9 cellular contexts compared by ENCODE assay signal in genomic region chr9:33289936-33290246, GRCh38. TPM values are rescaled to one million over a fixed set of nuclear protein-coding genes. Genes with fewer than 3 reads are reported as not detected.
DNase-seq lines count a peak whose midpoint lies in the region; ATAC-seq and TF ChIP-seq lines count a peak whose summit lies in the region.
"Had no signal": no experiment of that assay in that cellular context is flagged by ENCODE, and none has a peak within 500 bp of the region (broad histone marks: within the 10 kb centered on the region; RNA-seq: fewer than 3 reads in every experiment).

No MANE protein-coding gene starts in this region.

- H3K4me2 ChIP-seq in OCI-LY1 (ENCODE audit: low read length) (peak overlapping the region; percentile 62), osteoblast (ENCODE audit: insufficient read depth, low read length) (peak overlapping the region; percentile 99)

- H3K36me3 ChIP-seq in OCI-LY1 (ENCODE audit: insufficient read depth, low read length) (peaks cover 32% of the 10 kb centered on the region), osteoblast (ENCODE audit: insufficient read depth, low read length) (peaks cover 31% of the 10 kb centered on the region)

- H3K27me3 ChIP-seq in OCI-LY1 (ENCODE audit: insufficient read depth, low read length) (no peaks in the 10 kb centered on the region), osteoblast (ENCODE audit: insufficient read depth, low read length) (no peaks in the 10 kb centered on the region)

- no peaks in the 10 kb centered on the region for H3F3A ChIP-seq in OCI-LY1 (ENCODE audit: insufficient read depth, low read length)

- in situ Hi-C loops in KBM-7 (cut with MboI; ENCODE audit: low pct_unique_long_range_greater_than_20kb, low sequenced_read_pairs), result no loop called here

- no peaks in the 10 kb centered on the region for H3K9me2 ChIP-seq in OCI-LY1 (ENCODE audit: low read depth, low read length)

- H3K79me2 ChIP-seq in OCI-LY1 (ENCODE audit: insufficient read depth, low read length) (peaks cover 43% of the 10 kb centered on the region), osteoblast (ENCODE audit: insufficient read depth, low read length) (peaks cover 45% of the 10 kb centered on the region)

- H3K4me1 ChIP-seq in OCI-LY1 (ENCODE audit: insufficient read depth, low read length, severe bottlenecking), result peaks cover 48% of the 10 kb centered on the region
- H3K4me1 ChIP-seq in osteoblast (ENCODE audit: insufficient read depth, low read length), result peaks cover 15% of the 10 kb centered on the region

- H3K4me3 ChIP-seq in OCI-LY1 (ENCODE audit: low read depth, low read length, poor library complexity, severe bottlenecking), result peak overlapping the region; percentile 87
- peak overlapping the region; percentile 84 for H3K4me3 ChIP-seq in osteoblast (ENCODE audit: insufficient read depth, low read length)

- no peak overlapping the region for H2AFZ ChIP-seq in OCI-LY1 (ENCODE audit: low read length)
- H2AFZ ChIP-seq in osteoblast (ENCODE audit: low read length), result peak overlapping the region; percentile 94

- TF ChIP-seq CTCF in OCI-LY1 (IDR thresholded peaks at IDR 0.05; ENCODE audit: low read length) (no peak), osteoblast (IDR thresholded peaks at IDR 0.05; ENCODE audit: extremely low read depth, low read depth, low read length) (no peak)

- H3K27ac ChIP-seq in OCI-LY1 (ENCODE audit: low read depth, low read length, poor library complexity, severe bottlenecking) (peak overlapping the region; percentile 93), epithelial cell of prostate (peak overlapping the region; percentile 100), osteoblast (ENCODE audit: low read depth, low read length) (peak overlapping the region; percentile 100)

- H4K20me1 ChIP-seq in OCI-LY1 (ENCODE audit: insufficient read depth, low read length), result no peaks in the 10 kb centered on the region
- H4K20me1 ChIP-seq in osteoblast (ENCODE audit: insufficient read depth, low read length), result peaks cover 2% of the 10 kb centered on the region

- H3K9ac ChIP-seq in OCI-LY1 (ENCODE audit: low read length), result peak overlapping the region; percentile 87

- peak; percentile 20 for ATAC-seq in GM19438 (IDR thresholded peaks at IDR 0.05; ENCODE audit: low read depth, unreplicated experiment)
- no peak for ATAC-seq in HG03196 (IDR thresholded peaks at IDR 0.05; ENCODE audit: unreplicated experiment)

- H3K9me3 ChIP-seq in OCI-LY1 (ENCODE audit: low read length), result no peaks in the 10 kb centered on the region
- H3K9me3 ChIP-seq in osteoblast (ENCODE audit: low read depth, low read length), result no peaks in the 10 kb centered on the region

- DNase-seq in epithelial cell of prostate (ENCODE audit: low read depth, low spot score) (no peak), osteoblast (ENCODE audit: insufficient read length, low spot score, missing footprints) (no peak), KBM-7 (no peak), NCI-H2227 (lab: John Stamatoyannopoulos, UW; ENCODE audit: unreplicated experiment) (no peak)
- DNase-seq in stimulated activated CD8-positive, alpha-beta memory T cell treated with anti-CD3 and anti-CD28 coated beads, Interleukin-4, amount 100 ng/mL, for 48 hours, result no peak

RNA-seq across cellular contexts. Expression of gene NFX1, which starts 0.4 kb away (rescaled TPM):
- 34.0 and 36.2 TPM in 2 replicates for total RNA-seq in osteoblast

RNA-seq across cellular contexts. Expression of gene CHMP5, which starts 25.0 kb away (rescaled TPM):
- 71.0 and 71.7 TPM in 2 replicates for total RNA-seq in osteoblast

RNA-seq across cellular contexts. Expression of gene BAG1, which starts 25.4 kb away (rescaled TPM):
- 29.3 and 35.9 TPM in 2 replicates for total RNA-seq in osteoblast

RNA-seq across cellular contexts. Expression of gene SPINK4, which starts 49.9 kb away (rescaled TPM):
- not detected in 2 replicates for total RNA-seq in osteoblast
- total RNA-seq: T-helper 2 cell treated with Interferon-gamma antibody and Interleukin-4, amounts not matched to agents 100 ng/mL and 5 ng/mL, for 36 hours had no signal
